ENCODE assay signal across 8 cellular contexts in genomic region chr18:62525611-62526010, GRCh38. TPM values are rescaled to one million over a fixed set of nuclear protein-coding genes. Genes with fewer than 3 reads are reported as not detected.
A peak's percentile ranks its signal among the peaks of the same experiment; 100 is the strongest.
DNase-seq lines count a peak whose midpoint lies in the region; ATAC-seq and TF ChIP-seq lines count a peak whose summit lies in the region.

No MANE protein-coding gene starts in this region.

- CTCF ChIA-PET in activated CD8-positive, alpha-beta T cell treated with anti-CD3 and anti-CD28 coated beads for 36 hours (lab: Charles Lee) = interaction anchor here (1.6 to 2.0 kb wide), 2 partner anchors 100 to 104 kb away, joined by 5 to 10 read pairs; no protein-coding TSS in a partner anchor

- peak overlapping the region; percentile 98 for H3K4me3 Mint-ChIP-seq in T-helper 1 cell treated with Interleukin-12 subunit alpha and Interleukin-12 subunit beta and Interleukin-4 antibody, amounts not matched to agents 30 μg/mL and 1 μg/mL, for 36 hours
- peak overlapping the region; percentile 84 for H3K4me3 Mint-ChIP-seq in activated CD8-positive, alpha-beta T cell treated with anti-CD3 and anti-CD28 coated beads for 36 hours
- H3K4me3 Mint-ChIP-seq in immature natural killer cell = peak overlapping the region; percentile 85 to 94 (median 93)

- no peaks in the 10 kb centered on the region for H3K9me3 Mint-ChIP-seq in T-helper 1 cell treated with Interleukin-12 subunit alpha and Interleukin-12 subunit beta and Interleukin-4 antibody, amounts not matched to agents 30 μg/mL and 1 μg/mL, for 36 hours
- H3K9me3 Mint-ChIP-seq in activated CD8-positive, alpha-beta T cell treated with anti-CD3 and anti-CD28 coated beads for 36 hours = no peaks in the 10 kb centered on the region
- no peaks in the 10 kb centered on the region for H3K9me3 Mint-ChIP-seq in immature natural killer cell

- peaks cover 46% of the 10 kb centered on the region for H3K4me1 Mint-ChIP-seq in T-helper 1 cell treated with Interleukin-12 subunit alpha and Interleukin-12 subunit beta and Interleukin-4 antibody, amounts not matched to agents 30 μg/mL and 1 μg/mL, for 36 hours (ENCODE audit: low read depth)
- H3K4me1 Mint-ChIP-seq in activated CD8-positive, alpha-beta T cell treated with anti-CD3 and anti-CD28 coated beads for 36 hours (ENCODE audit: low read depth) = peaks cover 40% of the 10 kb centered on the region
- H3K4me1 Mint-ChIP-seq in immature natural killer cell = peaks cover 34 to 62% of the 10 kb centered on the region in 2 donors

- no peak for ATAC-seq in activated CD8-positive, alpha-beta T cell treated with anti-CD3 and anti-CD28 coated beads for 36 hours
- no peak for ATAC-seq in HG02571 (IDR thresholded peaks at IDR 0.05; ENCODE audit: unreplicated experiment)

- H3K27me3 Mint-ChIP-seq in T-helper 1 cell treated with Interleukin-12 subunit alpha and Interleukin-12 subunit beta and Interleukin-4 antibody, amounts not matched to agents 30 μg/mL and 1 μg/mL, for 36 hours (ENCODE audit: low read depth) = no peaks in the 10 kb centered on the region
- no peaks in the 10 kb centered on the region for H3K27me3 Mint-ChIP-seq in activated CD8-positive, alpha-beta T cell treated with anti-CD3 and anti-CD28 coated beads for 36 hours
- H3K27me3 Mint-ChIP-seq in immature natural killer cell (ENCODE audit: low read depth in 3 of 3) = peaks cover 10 to 35% (median 27%) of the 10 kb centered on the region in 3 donors

- TF ChIP-seq CTCF in activated CD8-positive, alpha-beta T cell treated with anti-CD3 and anti-CD28 coated beads for 36 hours (IDR thresholded peaks at IDR 0.05) = no peak

- DNase-seq in T-helper 1 cell (no peak), immature natural killer cell (no peak), NCI-H2171 treated with DMSO at 0.1 percent for 48 hours (lab: John Stamatoyannopoulos, UW) (no peak)
- DNase-seq in activated CD8-positive, alpha-beta T cell treated with anti-CD3 and anti-CD28 coated beads for 36 hours = no peak
- no peak for DNase-seq in activated effector memory CD4-positive, alpha-beta T cell treated with Interleukin-2 at 50 U/mL for 16 hours

- peak overlapping the region; percentile 95 for H3K27ac Mint-ChIP-seq in T-helper 1 cell treated with Interleukin-12 subunit alpha and Interleukin-12 subunit beta and Interleukin-4 antibody, amounts not matched to agents 30 μg/mL and 1 μg/mL, for 36 hours
- peak overlapping the region; percentile 89 for H3K27ac Mint-ChIP-seq in activated CD8-positive, alpha-beta T cell treated with anti-CD3 and anti-CD28 coated beads for 36 hours
- peak overlapping the region; percentile 89 to 98 (median 92) for H3K27ac Mint-ChIP-seq in immature natural killer cell

- peak overlapping the region; percentile 97 for H3K27ac ChIP-seq in temporal lobe (ENCODE audit: low read depth, low read length)

- H3K36me3 Mint-ChIP-seq in T-helper 1 cell treated with Interleukin-12 subunit alpha and Interleukin-12 subunit beta and Interleukin-4 antibody, amounts not matched to agents 30 μg/mL and 1 μg/mL, for 36 hours (ENCODE audit: low read depth) = peaks cover 22% of the 10 kb centered on the region
- peaks cover 23% of the 10 kb centered on the region for H3K36me3 Mint-ChIP-seq in activated CD8-positive, alpha-beta T cell treated with anti-CD3 and anti-CD28 coated beads for 36 hours (ENCODE audit: low read depth)
- no peaks in the 10 kb centered on the region for H3K36me3 Mint-ChIP-seq in immature natural killer cell

- intact Hi-C loops in activated CD8-positive, alpha-beta T cell treated with anti-CD3 and anti-CD28 coated beads for 36 hours (cut with micrococcal nuclease) = loop anchor here (2.0 to 10.0 kb wide), 2 partner anchors 59 to 331 kb away; no protein-coding TSS in a partner anchor

- POLR2A ChIA-PET in activated CD8-positive, alpha-beta T cell treated with anti-CD3 and anti-CD28 coated beads for 36 hours (lab: Charles Lee) = interaction anchor here (6.9 kb wide), 1 partner anchor 18 kb away, joined by 44 read pairs; no protein-coding TSS in a partner anchor

RNA-seq across cellular contexts. Expression of gene ZCCHC2, which starts 2.8 kb away (rescaled TPM):
- 10 to 100 TPM; 31.7 to 33.4 TPM for total RNA-seq in activated CD8-positive, alpha-beta T cell treated with anti-CD3 and anti-CD28 coated beads for 36 hours
- polyA plus RNA-seq in immature natural killer cell = 1 to 10 TPM; 1.6 to 4.2 (median 2.1) TPM
- total RNA-seq in temporal lobe = 9.1 TPM
